1 cellular context compared by ENCODE assay signal in genomic region chr17:73192894-73193701, GRCh38.
A peak's percentile ranks its signal among the peaks of the same experiment; 100 is the strongest.
TF ChIP-seq lines count a peak whose summit lies in the region.

COG1 (plus strand) TSS chr17:73193055; CDS start chr17:73193070, 15 bp downstream.

TF ChIP-seq in HepG2, 621 proteins besides CTCF, POLR2A, EP300 and RAD21 (continued from another document and continues in another):
- TF ChIP-seq POGZ (CRISPR knock-in tag; IDR thresholded peaks at IDR 0.05) (peak; percentile 60; the same call in 1 of the 2 replicates), HNRNPL (IDR thresholded peaks at IDR 0.05; ENCODE audit: low read depth, low read length) (no peak), MXD4 (CRISPR knock-in tag; IDR thresholded peaks at IDR 0.05) (0 out of 2 replicates have a peak, but pooled peaks have one; percentile 68), TBL1XR1 (IDR thresholded peaks at IDR 0.05; ENCODE audit: borderline replicate concordance, low read length, partially characterized antibody) (no peak), ZNF574 (CRISPR knock-in tag; IDR thresholded peaks at IDR 0.05) (peak; percentile 80), ZNF224 (CRISPR knock-in tag; IDR thresholded peaks at IDR 0.05) (no peak), PHF21A (CRISPR knock-in tag; IDR thresholded peaks at IDR 0.05) (0 out of 2 replicates have a peak, but pooled peaks have one; percentile 35), ZNF788 (CRISPR knock-in tag; IDR thresholded peaks at IDR 0.05; ENCODE audit: borderline replicate concordance) (peak; percentile 61; the same call in 1 of the 2 replicates), ZNF275 (CRISPR knock-in tag; IDR thresholded peaks at IDR 0.05; ENCODE audit: borderline replicate concordance) (no peak; the same call in 1 of the 2 replicates), ZC3H13 (CRISPR knock-in tag; IDR thresholded peaks at IDR 0.05) (0 out of 2 replicates have a peak, but pooled peaks have one; percentile 57), TFAP4 (IDR thresholded peaks at IDR 0.05; ENCODE audit: borderline replicate concordance, low read depth) (no peak), GMEB2 (CRISPR knock-in tag; IDR thresholded peaks at IDR 0.05; ENCODE audit: low read depth) (no peak), DZIP1 (CRISPR knock-in tag; IDR thresholded peaks at IDR 0.05) (no peak), ATF7 (IDR thresholded peaks at IDR 0.05) (no peak), ATF7 (CRISPR knock-in tag; IDR thresholded peaks at IDR 0.05) (peak; percentile 73; the same call in 1 of the 2 replicates), ZNF331 (CRISPR knock-in tag; IDR thresholded peaks at IDR 0.05) (peak; percentile 68; the same call in 1 of the 2 replicates), EZH2 (conservative IDR thresholded peaks at IDR 0.05; ENCODE audit: low read depth, low read length) (no peak), FOXO4 (CRISPR knock-in tag; conservative IDR thresholded peaks at IDR 0.05) (no peak), ZNF263 (CRISPR knock-in tag; IDR thresholded peaks at IDR 0.05) (peak; percentile 60; the same call in 1 of the 2 replicates), ONECUT2 (CRISPR knock-in tag; IDR thresholded peaks at IDR 0.05) (no peak), DMAP1 (CRISPR knock-in tag; IDR thresholded peaks at IDR 0.05) (peak; percentile 87), ZBTB3 (CRISPR knock-in tag; IDR thresholded peaks at IDR 0.05; ENCODE audit: borderline replicate concordance, low read depth) (no peak), ZBTB7B (CRISPR knock-in tag; IDR thresholded peaks at IDR 0.05) (peak; percentile 85), HNRNPK (IDR thresholded peaks at IDR 0.05; ENCODE audit: low read depth, low read length, poor library complexity, severe bottlenecking) (peak; percentile 76), ETS1 (CRISPR knock-in tag; IDR thresholded peaks at IDR 0.05) (no peak), WIZ (CRISPR knock-in tag; IDR thresholded peaks at IDR 0.05) (no peak; the same call in 1 of the 2 replicates), MAFG (CRISPR knock-in tag; IDR thresholded peaks at IDR 0.05) (no peak), ZNF326 (CRISPR knock-in tag; IDR thresholded peaks at IDR 0.05; ENCODE audit: borderline replicate concordance) (no peak), ZBTB8A (CRISPR knock-in tag; IDR thresholded peaks at IDR 0.05; ENCODE audit: borderline replicate concordance, low read depth) (no peak), FOXK2 (IDR thresholded peaks at IDR 0.05) (no peak), ARNT (IDR thresholded peaks at IDR 0.05) (no peak), NR2F2 (IDR thresholded peaks at IDR 0.05; ENCODE audit: borderline replicate concordance, low read depth) (peak; percentile 44; the same call in 1 of the 2 replicates), ZNF513 (CRISPR knock-in tag; conservative IDR thresholded peaks at IDR 0.05) (0 out of 2 replicates have a peak, but pooled peaks have one; percentile 57), SALL2 (CRISPR knock-in tag; IDR thresholded peaks at IDR 0.05) (peak; percentile 42; the same call in 1 of the 2 replicates), ASH2L (IDR thresholded peaks at IDR 0.05; ENCODE audit: insufficient read length, low read depth, low read length) (peak; percentile 96), ZNF260 (CRISPR knock-in tag; IDR thresholded peaks at IDR 0.05; ENCODE audit: borderline replicate concordance, low read depth) (no peak), ZFP41 (CRISPR knock-in tag; IDR thresholded peaks at IDR 0.05; ENCODE audit: borderline replicate concordance) (no peak), SMAD9 (CRISPR knock-in tag; IDR thresholded peaks at IDR 0.05) (no peak), HES4 (CRISPR knock-in tag; IDR thresholded peaks at IDR 0.05; ENCODE audit: borderline replicate concordance) (peak; percentile 97), ZNF232 (CRISPR knock-in tag; IDR thresholded peaks at IDR 0.05; ENCODE audit: borderline replicate concordance) (peak; percentile 49; the same call in 1 of the 2 replicates), ZSCAN22 (CRISPR knock-in tag; IDR thresholded peaks at IDR 0.05) (no peak), PAWR (CRISPR knock-in tag; IDR thresholded peaks at IDR 0.05; ENCODE audit: borderline replicate concordance) (no peak), BORCS8-MEF2B (CRISPR knock-in tag; IDR thresholded peaks at IDR 0.05) (no peak; the same call in 1 of the 2 replicates), PCBP2 (optimal IDR thresholded peaks at IDR 0.05; ENCODE audit: low read depth, low read length, poor library complexity, severe bottlenecking) (no peak), GZF1 (CRISPR knock-in tag; IDR thresholded peaks at IDR 0.05) (no peak), MYPOP (CRISPR knock-in tag; IDR thresholded peaks at IDR 0.05) (peak; percentile 63; the same call in 1 of the 2 replicates), ZSCAN20 (CRISPR knock-in tag; IDR thresholded peaks at IDR 0.05; ENCODE audit: borderline replicate concordance) (peak; percentile 95), SSRP1 (CRISPR knock-in tag; IDR thresholded peaks at IDR 0.05) (peak; percentile 41; the same call in 1 of the 2 replicates), FOXK1 (CRISPR knock-in tag; IDR thresholded peaks at IDR 0.05; ENCODE audit: borderline replicate concordance, low read depth) (peak; percentile 47; the same call in 1 of the 2 replicates), CBX2 (IDR thresholded peaks at IDR 0.05; ENCODE audit: low read depth, low read length) (no peak), CBX2 (CRISPR knock-in tag; IDR thresholded peaks at IDR 0.05; ENCODE audit: low read depth) (no peak), KDM1A (CRISPR knock-in tag; IDR thresholded peaks at IDR 0.05) (no peak)
